10 cellular contexts compared by ENCODE assay signal in the genomic region with DNA sequence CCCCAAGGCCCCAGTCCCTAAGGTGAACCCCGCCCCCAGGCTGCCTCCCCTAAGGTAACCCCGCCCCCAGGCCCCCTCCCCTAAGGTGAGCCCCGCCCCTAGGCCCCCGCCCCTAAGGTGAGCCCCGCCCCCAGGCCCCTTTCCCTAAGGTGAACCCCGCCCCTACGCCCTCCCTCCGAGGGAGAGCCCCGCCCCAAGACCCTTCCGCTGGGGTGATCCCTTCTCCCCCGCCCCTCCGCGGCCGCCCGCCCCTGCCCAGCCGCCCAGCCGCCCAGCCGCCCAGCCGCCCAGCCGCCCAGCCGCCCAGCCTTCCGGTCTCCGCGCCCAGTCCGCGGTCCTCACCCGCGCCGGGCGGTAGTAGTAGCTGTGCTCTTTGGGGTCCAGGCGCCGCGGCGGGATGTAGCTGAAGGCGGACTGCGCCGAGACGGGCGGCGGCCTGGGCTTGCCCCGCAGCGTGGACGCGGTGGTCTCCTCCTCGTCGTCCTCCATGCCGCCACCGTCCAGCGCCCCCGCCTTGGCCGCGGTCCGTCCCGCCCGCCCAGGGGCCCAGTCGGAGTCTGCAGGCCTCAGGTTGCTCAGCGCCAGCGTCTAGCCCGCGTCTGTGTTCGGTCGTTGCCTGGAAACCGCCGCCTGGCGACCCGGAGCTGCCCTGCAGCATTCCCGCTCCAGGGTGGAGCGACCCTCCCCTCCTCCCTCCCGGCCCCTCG. TPM values are rescaled to one million over a fixed set of nuclear protein-coding genes. Genes with fewer than 3 reads are reported as not detected.
DNase-seq lines count a peak whose midpoint lies in the region; ATAC-seq lines count a peak whose summit lies in the region.
"Had no signal": no experiment of that assay in that cellular context is flagged by ENCODE, and none has a peak within 500 bp of the region (broad histone marks: within the 10 kb centered on the region; RNA-seq: fewer than 3 reads in every experiment).

A gene with protein sequence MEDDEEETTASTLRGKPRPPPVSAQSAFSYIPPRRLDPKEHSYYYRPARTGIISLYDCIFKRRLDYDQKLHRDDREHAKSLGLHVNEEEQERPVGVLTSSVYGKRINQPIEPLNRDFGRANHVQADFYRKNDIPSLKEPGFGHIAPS (minus strand): TSS at position 601 of the 707 bp plus-strand sequence. CDS start 112 bp downstream, at position 489.

- DNase-seq in NCI-H146 (lab: John Stamatoyannopoulos, UW) = peak; percentile 54
- DNase-seq in NCI-H146 treated with DMSO at 0.1 percent for 48 hours (lab: John Stamatoyannopoulos, UW; ENCODE audit: unreplicated experiment) = no peak
- DNase-seq in NCI-H82 (lab: John Stamatoyannopoulos, UW) = peak; percentile 84
- peak in 1 of 2 donors; percentile 40 for DNase-seq in left colon
- DNase-seq in stimulated activated naive CD8-positive, alpha-beta T cell treated with anti-CD3 and anti-CD28 coated beads, Interleukin-15, amount 100 ng/mL, for 72 hours = no peak
- no peak for DNase-seq in A172 (ENCODE audit: low spot score)

- H3K4me3 Mint-ChIP-seq in stimulated activated naive CD8-positive, alpha-beta T cell treated with anti-CD3 and anti-CD28 coated beads, Interleukin-15, amount 100 ng/mL, for 72 hours = peak within 1 kb of the TSS; percentile 79 to 81

- H3K4me1 Mint-ChIP-seq in stimulated activated naive CD8-positive, alpha-beta T cell treated with anti-CD3 and anti-CD28 coated beads, Interleukin-15, amount 100 ng/mL, for 72 hours = peaks cover 27% of the 10 kb centered on the region

- intact Hi-C loops in left colon (cut with DNase I, micrococcal nuclease) = no loop called here

- peak within 1 kb of the TSS; percentile 29 for H3K27ac ChIP-seq in cingulate gyrus (ENCODE audit: low read depth, low read length)
- H3K27ac ChIP-seq: BLaER1 had no signal

- peak within 1 kb of the TSS in 1 of 2 donors; percentile 53 for H3K27ac Mint-ChIP-seq in stimulated activated naive CD8-positive, alpha-beta T cell treated with anti-CD3 and anti-CD28 coated beads, Interleukin-15, amount 100 ng/mL, for 72 hours

- H3K27me3 Mint-ChIP-seq in stimulated activated naive CD8-positive, alpha-beta T cell treated with anti-CD3 and anti-CD28 coated beads, Interleukin-15, amount 100 ng/mL, for 72 hours = peaks cover 55% of the 10 kb centered on the region

- peaks cover 4 to 6% of the 10 kb centered on the region in 2 donors for H3K9me3 Mint-ChIP-seq in stimulated activated naive CD8-positive, alpha-beta T cell treated with anti-CD3 and anti-CD28 coated beads, Interleukin-15, amount 100 ng/mL, for 72 hours

- peak; percentile 67 for ATAC-seq in left colon
- ATAC-seq in stimulated activated naive CD8-positive, alpha-beta T cell treated with anti-CD3 and anti-CD28 coated beads, Interleukin-15, amount 100 ng/mL, for 72 hours = peak; percentile 52
- no peak for ATAC-seq in HG02623 (IDR thresholded peaks at IDR 0.05; ENCODE audit: unreplicated experiment)

RNA-seq across cellular contexts. Expression of the gene that starts here (rescaled TPM):
- not detected for total RNA-seq in left colon
- total RNA-seq in A172 (2014; rRNA removed; shearing (Covaris generic)) = not detected in 2 replicates
- total RNA-seq: T-helper 2 cell treated with Interferon-gamma antibody and Interleukin-4, amounts not matched to agents 100 ng/mL and 5 ng/mL, for 36 hours had no signal

Comparison
In these comparisons a context has a peak if more than half of its experiments do, and no peak if none do; other contexts are left out.
1. DNase-seq: peak in NCI-H146 (single experiment) and NCI-H82 (single experiment); none in NCI-H146 treated with DMSO at 0.1 percent for 48 hours (single experiment), stimulated activated naive CD8-positive, alpha-beta T cell treated with anti-CD3 and anti-CD28 coated beads, Interleukin-15, amount 100 ng/mL, for 72 hours (0 of 2) and A172 (single experiment).
2. Peak in ATAC-seq in left colon; RNA of the gene not detected or under 1 TPM.